In genomic region chr1:205522692-205523091, GRCh38 we compare ENCODE assay signal across 24 cellular contexts.
"Had no signal": no experiment of that assay in that cellular context is flagged by ENCODE, and none has a peak within 500 bp of the region (broad histone marks: within the 10 kb centered on the region; RNA-seq: fewer than 3 reads in every experiment).

No MANE protein-coding gene starts in this region.

- H3K9me3 ChIP-seq: adrenal gland, colonic mucosa had no signal

- H3K27ac ChIP-seq: adrenal gland, brain microvascular endothelial cell, colonic mucosa had no signal

- DNase-seq: activated CD4-positive, alpha-beta memory T cell treated with anti-CD3 and anti-CD28 coated beads for 36 hours; activated CD4-positive, alpha-beta T cell treated with anti-CD3 and anti-CD28 coated beads for 36 hours; activated CD4-positive, alpha-beta T cell treated with anti-CD3 and anti-CD28 coated beads, Interleukin-2, amount 10 ng/mL, durations not matched to agents 24 days and 14 days; activated CD4-positive, CD25-positive, alpha-beta regulatory T cell; activated CD4-positive, CD25-positive, alpha-beta regulatory T cell treated with anti-CD3 and anti-CD28 coated beads, Interleukin-2, amount 50 U/mL, for 72 hours; activated CD8-positive, alpha-beta memory T cell treated with anti-CD3 and anti-CD28 coated beads, Interleukin-2, amount 10 ng/mL, durations not matched to agents 7 days and 5 days; activated CD8-positive, alpha-beta memory T cell treated with anti-CD3 and anti-CD28 coated beads, Interleukin-2, amount 50 U/mL, for 4 hours; activated CD8-positive, alpha-beta T cell treated with anti-CD3 and anti-CD28 coated beads, Interleukin-2, amount 10 ng/mL, durations not matched to agents 7 days and 5 days; activated effector memory CD4-positive, alpha-beta T cell treated with anti-CD3 and anti-CD28 coated beads, Interleukin-2, amount 50 U/mL, for 16 hours; activated naive CD4-positive, alpha-beta T cell treated with anti-CD3 and anti-CD28 coated beads for 36 hours; activated naive CD8-positive, alpha-beta T cell treated with anti-CD3 and anti-CD28 coated beads for 36 hours; activated naive CD8-positive, alpha-beta T cell treated with anti-CD3 and anti-CD28 coated beads, Interleukin-2, amount 50 U/mL, for 24 hours; activated T-cell treated with anti-CD3 and anti-CD28 coated beads, Interleukin-2, amount 50 U/mL, for 1 hour; activated T-cell treated with anti-CD3 and anti-CD28 coated beads, Interleukin-2, amount 50 U/mL, for 48 hours; adrenal gland; anterior cingulate cortex; brain microvascular endothelial cell; colonic mucosa; effector memory CD4-positive, alpha-beta T cell; endodermal cell; foreskin fibroblast; head of caudate nucleus; T-helper 2 cell had no signal

- H3K4me3 ChIP-seq: adrenal gland, colonic mucosa had no signal

- H3K27me3 ChIP-seq: adrenal gland, colonic mucosa had no signal

- ATAC-seq: activated CD4-positive, alpha-beta T cell treated with anti-CD3 and anti-CD28 coated beads for 36 hours; activated CD8-positive, alpha-beta memory T cell treated with anti-CD3 and anti-CD28 coated beads, Interleukin-2, amount 10 ng/mL, durations not matched to agents 7 days and 5 days; activated CD8-positive, alpha-beta T cell treated with anti-CD3 and anti-CD28 coated beads, Interleukin-2, amount 10 ng/mL, durations not matched to agents 7 days and 5 days; activated naive CD8-positive, alpha-beta T cell treated with anti-CD3 and anti-CD28 coated beads, Interleukin-2, amount 50 U/mL, for 24 hours; esophagus mucosa had no signal
